8 cellular contexts compared by ENCODE assay signal in genomic region chr1:151146072-151146415, GRCh38. TPM values are rescaled to one million over a fixed set of nuclear protein-coding genes. Genes with fewer than 3 reads are reported as not detected.
A peak's percentile ranks its signal among the peaks of the same experiment; 100 is the strongest.
DNase-seq lines count a peak whose midpoint lies in the region; ATAC-seq, FAIRE-seq and TF ChIP-seq lines count a peak whose summit lies in the region.

No MANE protein-coding gene starts in this region.

- H3K9me2 ChIP-seq in hepatocyte (replicated peaks; ENCODE audit: insufficient read depth): no peaks in the 10 kb centered on the region

- peak; percentile 4 to 11 for ATAC-seq in activated T-cell treated with anti-CD3 and anti-CD28 coated beads, Interleukin-2, amount 50 U/mL, for 4 hours
- ATAC-seq in activated T-cell treated with anti-CD3 and anti-CD28 coated beads, Interleukin-2, amount 50 U/mL, for 72 hours (replicated peaks in 1 of 2): peak; percentile 7 to 25
- ATAC-seq in HG03442 (IDR thresholded peaks at IDR 0.05; ENCODE audit: unreplicated experiment): no peak
- no peak for ATAC-seq in HG03097 (IDR thresholded peaks at IDR 0.05; ENCODE audit: low FRiP score, unreplicated experiment)

- no peak for FAIRE-seq in GM12892 (lab: Jason Lieb, UNC)

- H3K9me3 Mint-ChIP-seq in activated T-cell treated with anti-CD3 and anti-CD28 coated beads, Interleukin-2, amount 50 U/mL, for 4 hours: no peaks in the 10 kb centered on the region
- H3K9me3 Mint-ChIP-seq in activated T-cell treated with anti-CD3 and anti-CD28 coated beads, Interleukin-2, amount 50 U/mL, for 72 hours: no peaks in the 10 kb centered on the region

- DNase-seq in activated T-cell treated with anti-CD3 and anti-CD28 coated beads, Interleukin-2, amount 50 U/mL, for 4 hours: no peak
- no peak for DNase-seq in activated T-cell treated with anti-CD3 and anti-CD28 coated beads for 4 hours
- no peak for DNase-seq in activated T-cell treated with anti-CD3 and anti-CD28 coated beads, Interleukin-2, amount 50 U/mL, for 72 hours
- DNase-seq in hepatocyte (ENCODE audit: low spot score): peak; percentile 13
- DNase-seq in spleen: no peak
- no peak for DNase-seq in GM12892 (ENCODE audit: insufficient read length)

- H3K36me3 ChIP-seq in hepatocyte (replicated peaks; ENCODE audit: insufficient read depth, low read depth) (no peaks in the 10 kb centered on the region), spleen (no peaks in the 10 kb centered on the region)

- H3K36me3 Mint-ChIP-seq in activated T-cell treated with anti-CD3 and anti-CD28 coated beads, Interleukin-2, amount 50 U/mL, for 4 hours (ENCODE audit: insufficient read depth): no peaks in the 10 kb centered on the region
- H3K36me3 Mint-ChIP-seq in activated T-cell treated with anti-CD3 and anti-CD28 coated beads, Interleukin-2, amount 50 U/mL, for 72 hours (ENCODE audit: insufficient read depth in 2 of 2): no peaks in the 10 kb centered on the region

- TF ChIP-seq POLR2A in spleen (IDR thresholded peaks at IDR 0.05) (no peak), GM12892 (IDR thresholded peaks at IDR 0.05; ENCODE audit: low read depth, low read length) (no peak)

- H3K27me3 Mint-ChIP-seq in activated T-cell treated with anti-CD3 and anti-CD28 coated beads, Interleukin-2, amount 50 U/mL, for 4 hours (ENCODE audit: low read depth): no peaks in the 10 kb centered on the region
- no peaks in the 10 kb centered on the region for H3K27me3 Mint-ChIP-seq in activated T-cell treated with anti-CD3 and anti-CD28 coated beads, Interleukin-2, amount 50 U/mL, for 72 hours (ENCODE audit: low read depth)

- 2% methylated on average over 10 of the region's 26 CpGs for WGBS in hepatocyte (ENCODE audit: low lambda C conversion rate, missing lambda C conversion rate)
- 0 to 3% (median 1%) methylated on average over 15 to 26 of the region's 26 CpGs for WGBS in spleen, 5 donors

- H4K20me1 ChIP-seq in hepatocyte (ENCODE audit: insufficient read depth, poor library complexity, severe bottlenecking): no peaks in the 10 kb centered on the region

- H3K4me2 ChIP-seq in hepatocyte: peak overlapping the region; percentile 91

- peaks cover 7% of the 10 kb centered on the region for H3K79me2 ChIP-seq in hepatocyte

- H3K4me1 ChIP-seq in hepatocyte (ENCODE audit: insufficient read depth) (peaks cover 20% of the 10 kb centered on the region), spleen (peaks cover 6 to 42% (median 20%) of the 10 kb centered on the region in 6 donors)

- H3K4me3 Mint-ChIP-seq in activated T-cell treated with anti-CD3 and anti-CD28 coated beads, Interleukin-2, amount 50 U/mL, for 4 hours: peak overlapping the region; percentile 85
- H3K4me3 Mint-ChIP-seq in activated T-cell treated with anti-CD3 and anti-CD28 coated beads, Interleukin-2, amount 50 U/mL, for 72 hours: peak overlapping the region; percentile 84 to 94

- H3K9me3 ChIP-seq in hepatocyte (ENCODE audit: low read depth) (no peaks in the 10 kb centered on the region), spleen (no peaks in the 10 kb centered on the region)

- intact Hi-C loops in spleen (cut with DNase I; ENCODE audit: low total_unique reads): no loop called here

- H2AFZ ChIP-seq in hepatocyte: peak overlapping the region; percentile 45

- H3K4me1 Mint-ChIP-seq in activated T-cell treated with anti-CD3 and anti-CD28 coated beads, Interleukin-2, amount 50 U/mL, for 4 hours (ENCODE audit: low read depth): peaks cover 11% of the 10 kb centered on the region
- peaks cover 17% of the 10 kb centered on the region for H3K4me1 Mint-ChIP-seq in activated T-cell treated with anti-CD3 and anti-CD28 coated beads, Interleukin-2, amount 50 U/mL, for 72 hours (ENCODE audit: low read depth)

- H3K27ac ChIP-seq in hepatocyte (no peak overlapping the region), spleen (peak overlapping the region in 7 of 8 donors; percentile 48 to 78 (median 68))

- TF ChIP-seq CTCF in hepatocyte (IDR thresholded peaks at IDR 0.05; ENCODE audit: poor library complexity): no peak
- TF ChIP-seq CTCF in spleen (IDR thresholded peaks at IDR 0.05 in 8 of 11, conservative IDR thresholded peaks at IDR 0.05 in 3 of 11): no peak

- H3K27me3 ChIP-seq in hepatocyte: peaks cover 3% of the 10 kb centered on the region
- peaks cover 0 to 18% (median 8%) of the 10 kb centered on the region in 7 donors for H3K27me3 ChIP-seq in spleen (replicated peaks in 1 of 7)

- no peak overlapping the region for H3K27ac Mint-ChIP-seq in activated T-cell treated with anti-CD3 and anti-CD28 coated beads, Interleukin-2, amount 50 U/mL, for 72 hours

- peak overlapping the region; percentile 58 for H3K4me3 ChIP-seq in hepatocyte
- H3K4me3 ChIP-seq in spleen: peak overlapping the region; percentile 64 to 90 (median 80)

RNA-seq across cellular contexts. Expression of gene SEMA6C, which starts 0.4 kb away (rescaled TPM):
- 1 to 10 TPM in 1 of 3 donors, under 1 TPM in 2; 0.78 to 1.3 (median 0.84) TPM for total RNA-seq in activated T-cell treated with anti-CD3 and anti-CD28 coated beads, Interleukin-2, amount 50 U/mL, for 4 hours
- total RNA-seq in activated T-cell treated with anti-CD3 and anti-CD28 coated beads, Interleukin-2, amount 50 U/mL, for 72 hours: 1 to 10 TPM; 1.9 to 4.3 TPM
- 6.3 and 41.6 TPM in 2 replicates for total RNA-seq in hepatocyte
- polyA plus RNA-seq in hepatocyte: 13.9 and 25.1 TPM in 2 replicates
- total RNA-seq in spleen: 1 to 10 TPM; 2.0 to 9.4 (median 4.1) TPM
- polyA plus RNA-seq in spleen: 1 to 10 TPM; 3.2 to 5.8 (median 4.4) TPM
- 1.4 TPM for polyA plus RNA-seq in GM12892 (2012; ENCODE audit: missing spikeins)

RNA-seq across cellular contexts. Expression of gene TNFAIP8L2, which starts 10.4 kb away (rescaled TPM):
- 10 to 100 TPM; 15.8 to 18.3 (median 18.2) TPM for total RNA-seq in activated T-cell treated with anti-CD3 and anti-CD28 coated beads, Interleukin-2, amount 50 U/mL, for 4 hours
- 10 to 100 TPM; 14.7 to 17.1 TPM for total RNA-seq in activated T-cell treated with anti-CD3 and anti-CD28 coated beads, Interleukin-2, amount 50 U/mL, for 72 hours
- total RNA-seq in hepatocyte: 0.64 TPM in 1 of 2 replicates, not detected in the other
- polyA plus RNA-seq in hepatocyte: 0.70 TPM in 1 of 2 replicates, not detected in the other
- 10 to 100 TPM; 26.3 to 48.0 (median 35.3) TPM for total RNA-seq in spleen
- polyA plus RNA-seq in spleen: 10 to 100 TPM; 58.8 to 63.4 (median 61.9) TPM
- polyA plus RNA-seq in GM12892 (2012; ENCODE audit: missing spikeins): 7.5 TPM

RNA-seq across cellular contexts. Expression of gene LYSMD1, which starts 19.7 kb away (rescaled TPM):
- 1 to 10 TPM; 3.0 to 4.4 (median 3.5) TPM for total RNA-seq in activated T-cell treated with anti-CD3 and anti-CD28 coated beads, Interleukin-2, amount 50 U/mL, for 4 hours
- total RNA-seq in activated T-cell treated with anti-CD3 and anti-CD28 coated beads, Interleukin-2, amount 50 U/mL, for 72 hours: 1 to 10 TPM; 5.2 to 6.1 TPM
- total RNA-seq in hepatocyte: 13.0 and 16.2 TPM in 2 replicates
- polyA plus RNA-seq in hepatocyte: 1.0 and 2.5 TPM in 2 replicates
- 10 to 100 TPM in 1 of 7 donors, 1 to 10 TPM in 6; 3.7 to 10.0 (median 4.6) TPM for total RNA-seq in spleen
- 1 to 10 TPM; 2.5 to 4.8 (median 2.8) TPM for polyA plus RNA-seq in spleen
- 8.1 TPM for polyA plus RNA-seq in GM12892 (2012; ENCODE audit: missing spikeins)

RNA-seq across cellular contexts. Expression of gene SCNM1, which starts 19.9 kb away (rescaled TPM):
- 10 to 100 TPM; 92.8 to 95.0 (median 93.3) TPM for total RNA-seq in activated T-cell treated with anti-CD3 and anti-CD28 coated beads, Interleukin-2, amount 50 U/mL, for 4 hours
- 100 to 1,000 TPM in 1 of 2 donors, 10 to 100 TPM in 1; 87.1 to 103 TPM for total RNA-seq in activated T-cell treated with anti-CD3 and anti-CD28 coated beads, Interleukin-2, amount 50 U/mL, for 72 hours
- total RNA-seq in hepatocyte (21.5 and 26.4 TPM in 2 replicates), spleen (10 to 100 TPM; 36.2 to 63.5 (median 41.5) TPM)
- polyA plus RNA-seq in hepatocyte (55.4 and 57.5 TPM in 2 replicates), spleen (10 to 100 TPM; 64.9 to 96.2 (median 74.6) TPM)
- 53.4 TPM for polyA plus RNA-seq in GM12892 (2012; ENCODE audit: missing spikeins)

RNA-seq across cellular contexts. Expression of gene TMOD4, which starts 29.7 kb away (rescaled TPM):
- total RNA-seq in activated T-cell treated with anti-CD3 and anti-CD28 coated beads, Interleukin-2, amount 50 U/mL, for 4 hours: 1 to 10 TPM in 2 of 3 donors, under 1 TPM in 1; 0.52 to 2.9 (median 2.3) TPM
- total RNA-seq in activated T-cell treated with anti-CD3 and anti-CD28 coated beads, Interleukin-2, amount 50 U/mL, for 72 hours: 1 to 10 TPM; 1.8 to 3.2 TPM
- total RNA-seq in hepatocyte (not detected in 2 replicates), spleen (1 to 10 TPM in 1 of 7 donors, under 1 TPM in 3, not detected in 3; 0.60 to 2.0 (median 0.86) TPM)
- polyA plus RNA-seq in hepatocyte (0.44 TPM in 1 of 2 replicates, not detected in the other), spleen (under 1 TPM; 0.44 to 0.99 (median 0.76) TPM)
- not detected for polyA plus RNA-seq in GM12892 (2012; ENCODE audit: missing spikeins)

Comparison
In these comparisons a context has a peak if more than half of its experiments do, and no peak if none do; other contexts are left out.
1. ATAC-seq: peak in activated T-cell treated with anti-CD3 and anti-CD28 coated beads, Interleukin-2, amount 50 U/mL, for 4 hours (2 of 2) and activated T-cell treated with anti-CD3 and anti-CD28 coated beads, Interleukin-2, amount 50 U/mL, for 72 hours (2 of 2); none in HG03442 (single experiment) and HG03097 (single experiment).